ENCODE assay signal across 9 cellular contexts in genomic region chr3:128076783-128077624, GRCh38. TPM values are rescaled to one million over a fixed set of nuclear protein-coding genes. Genes with fewer than 3 reads are reported as not detected.
A peak's percentile ranks its signal among the peaks of the same experiment; 100 is the strongest.
DNase-seq lines count a peak whose midpoint lies in the region; ATAC-seq and TF ChIP-seq lines count a peak whose summit lies in the region.
"Had no signal": no experiment of that assay in that cellular context is flagged by ENCODE, and none has a peak within 500 bp of the region (broad histone marks: within the 10 kb centered on the region; RNA-seq: fewer than 3 reads in every experiment).

No MANE protein-coding gene starts in this region.

- H3K4me3 Mint-ChIP-seq in activated T-cell treated with anti-CD3 and anti-CD28 coated beads, Interleukin-2, amount 50 U/mL, for 72 hours = peak overlapping the region; percentile 67

- TF ChIP-seq CTCF in cardiac muscle cell (IDR thresholded peaks at IDR 0.05; ENCODE audit: low read depth, low read length) = no peak

- no peaks in the 10 kb centered on the region for H3K27me3 Mint-ChIP-seq in activated T-cell treated with anti-CD3 and anti-CD28 coated beads, Interleukin-2, amount 50 U/mL, for 72 hours (ENCODE audit: low read depth)

- H3K36me3 ChIP-seq in cardiac muscle cell = no peaks in the 10 kb centered on the region

- peak overlapping the region; percentile 1 for H3K4me3 ChIP-seq in cardiac muscle cell

- H3K36me3 Mint-ChIP-seq in activated T-cell treated with anti-CD3 and anti-CD28 coated beads, Interleukin-2, amount 50 U/mL, for 72 hours (ENCODE audit: insufficient read depth in 2 of 2) = peaks cover 0 to 3% of the 10 kb centered on the region in 2 donors

- peak; percentile 45 for DNase-seq in DMS 273 (lab: John Stamatoyannopoulos, UW; ENCODE audit: unreplicated experiment)
- no peak for DNase-seq in DMS 273 treated with DMSO at 0.1 percent for 48 hours (lab: John Stamatoyannopoulos, UW)
- DNase-seq in activated T-cell treated with anti-CD3 and anti-CD28 coated beads, Interleukin-2, amount 50 U/mL, for 72 hours = peak; percentile 31 to 37
- peak in 1 of 2 donors; percentile 50 for DNase-seq in cardiac muscle cell (ENCODE audit: low read depth in 1 of 2, low spot score in 1 of 2)
- DNase-seq in pons (ENCODE audit: low spot score) = peak; percentile 41
- no peak for DNase-seq in NCI-H1694 (lab: John Stamatoyannopoulos, UW)
- no peak for DNase-seq in NCI-H510A (lab: John Stamatoyannopoulos, UW)

- no peak overlapping the region for H3K27ac ChIP-seq in cardiac muscle cell
- H3K27ac ChIP-seq: 22Rv1 had no signal

- H3K9me3 ChIP-seq in cardiac muscle cell (ENCODE audit: low read depth) = no peaks in the 10 kb centered on the region

- no peak overlapping the region for H3K27ac Mint-ChIP-seq in activated T-cell treated with anti-CD3 and anti-CD28 coated beads, Interleukin-2, amount 50 U/mL, for 72 hours

- peaks cover 19% of the 10 kb centered on the region for H3K4me1 Mint-ChIP-seq in activated T-cell treated with anti-CD3 and anti-CD28 coated beads, Interleukin-2, amount 50 U/mL, for 72 hours (ENCODE audit: low read depth)

- H3K9me3 Mint-ChIP-seq in activated T-cell treated with anti-CD3 and anti-CD28 coated beads, Interleukin-2, amount 50 U/mL, for 72 hours = no peaks in the 10 kb centered on the region

- ATAC-seq in activated T-cell treated with anti-CD3 and anti-CD28 coated beads, Interleukin-2, amount 50 U/mL, for 72 hours (replicated peaks in 1 of 2) = peak; percentile 19 to 26
- ATAC-seq in HG03175 (IDR thresholded peaks at IDR 0.05; ENCODE audit: unreplicated experiment) = no peak

- no peaks in the 10 kb centered on the region for H3K27me3 ChIP-seq in cardiac muscle cell

- H3K4me1 ChIP-seq in cardiac muscle cell (ENCODE audit: low read depth) = peaks cover 24% of the 10 kb centered on the region

RNA-seq across cellular contexts. Expression of gene SEC61A1, which starts 24.8 kb away (rescaled TPM):
- 100 to 1,000 TPM; 152 to 188 TPM for total RNA-seq in activated T-cell treated with anti-CD3 and anti-CD28 coated beads, Interleukin-2, amount 50 U/mL, for 72 hours
- total RNA-seq in cardiac muscle cell = 92.4 and 125 TPM in 2 replicates
- polyA plus RNA-seq in cardiac muscle cell = 95.1 and 133 TPM in 2 replicates

RNA-seq across cellular contexts. Expression of gene RUVBL1, which starts 46.6 kb away (rescaled TPM):
- total RNA-seq in activated T-cell treated with anti-CD3 and anti-CD28 coated beads, Interleukin-2, amount 50 U/mL, for 72 hours = 10 to 100 TPM; 39.7 to 50.4 TPM
- total RNA-seq in cardiac muscle cell = 81.7 and 83.1 TPM in 2 replicates
- polyA plus RNA-seq in cardiac muscle cell = 94.2 and 95.2 TPM in 2 replicates

Comparison
In these comparisons a context has a peak if more than half of its experiments do, and no peak if none do; other contexts are left out.
1. DNase-seq: peak in DMS 273 (single experiment), activated T-cell treated with anti-CD3 and anti-CD28 coated beads, Interleukin-2, amount 50 U/mL, for 72 hours (2 of 2) and pons (single experiment); none in DMS 273 treated with DMSO at 0.1 percent for 48 hours (single experiment), NCI-H1694 (single experiment) and NCI-H510A (single experiment).